In genomic region chr2:175034728-175035127, GRCh38 we compare ENCODE assay signal across 24 cellular contexts.
"Had no signal": no experiment of that assay in that cellular context is flagged by ENCODE, and none has a peak within 500 bp of the region (broad histone marks: within the 10 kb centered on the region; RNA-seq: fewer than 3 reads in every experiment).

No MANE protein-coding gene starts in this region.

- ATAC-seq: effector memory CD8-positive, alpha-beta T cell; esophagus mucosa; gastrocnemius medialis; heart left ventricle; left lung; left ventricle myocardium superior; lower lobe of right lung; mucosa of descending colon had no signal

- H3K27ac ChIP-seq: colonic mucosa, epithelial cell of prostate, esophagus squamous epithelium, gastrocnemius medialis, heart left ventricle, hepatocyte, left lung, lower lobe of right lung had no signal

- H3K27me3 ChIP-seq: colonic mucosa, esophagus squamous epithelium, gastrocnemius medialis, heart left ventricle, hepatocyte, left lung had no signal

- H3K4me3 ChIP-seq: colonic mucosa, esophagus squamous epithelium, gastrocnemius medialis, heart left ventricle, hepatocyte, left lung, lower lobe of right lung, mucosa of descending colon had no signal

- H3K36me3 ChIP-seq: colonic mucosa, esophagus squamous epithelium, gastrocnemius medialis, heart left ventricle, left lung, lower lobe of right lung had no signal

- DNase-seq: colonic mucosa; cortex of kidney; effector CD8-positive, alpha-beta T cell; effector memory CD8-positive, alpha-beta T cell; endodermal cell; erythroblast; esophagus squamous epithelium; foreskin melanocyte; gastrocnemius medialis; heart left ventricle; hypothalamus; immature natural killer cell; islet precursor cell; kidney; kidney glomerular epithelial cell; left lung; left ventricle myocardium superior; lower lobe of right lung; mesenchymal stem cell; mucosa of descending colon; naive B cell had no signal

- H3K9me3 ChIP-seq: colonic mucosa, esophagus squamous epithelium, gastrocnemius medialis, heart left ventricle, left lung, lower lobe of right lung, mucosa of descending colon had no signal

- H3K4me1 ChIP-seq: colonic mucosa, esophagus squamous epithelium, gastrocnemius medialis had no signal
